9 cellular contexts compared by ENCODE assay signal in the genomic region with DNA sequence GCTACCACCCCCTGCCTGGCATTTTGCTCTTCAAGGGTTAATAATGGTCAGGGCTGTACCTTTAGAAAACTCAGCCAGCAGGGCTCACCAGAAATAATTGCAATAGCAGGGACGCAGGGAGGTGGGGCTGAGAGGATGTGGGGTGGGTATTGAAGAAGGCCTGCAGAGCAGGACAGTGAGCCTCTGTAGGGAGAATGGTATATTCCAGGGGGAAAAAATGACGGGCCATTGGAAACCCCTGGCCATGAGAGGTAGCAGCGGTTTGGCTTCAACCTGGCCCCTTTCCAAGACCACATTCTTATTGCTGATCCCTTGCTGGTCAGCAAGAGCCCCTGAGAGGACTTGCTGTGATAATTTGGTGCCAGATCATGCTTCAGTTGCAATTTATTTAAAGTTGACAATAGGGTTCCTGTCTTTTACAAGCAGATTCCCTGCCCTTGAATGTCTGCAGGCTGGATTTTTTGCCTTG. TPM values are rescaled to one million over a fixed set of nuclear protein-coding genes. Genes with fewer than 3 reads are reported as not detected.
DNase-seq lines count a peak whose midpoint lies in the region; ATAC-seq and TF ChIP-seq lines count a peak whose summit lies in the region.
"Had no signal": no experiment of that assay in that cellular context is flagged by ENCODE, and none has a peak within 500 bp of the region (broad histone marks: within the 10 kb centered on the region; RNA-seq: fewer than 3 reads in every experiment).

No MANE protein-coding gene starts in this region.

- TF ChIP-seq POLR2A in lower leg skin (IDR thresholded peaks at IDR 0.05): no peak

- intact Hi-C loops in left ventricle myocardium superior (cut with micrococcal nuclease) (no loop called here), left cardiac atrium (cut with DNase I) (no loop called here), lower leg skin (cut with DNase I; ENCODE audit: low total_unique reads) (no loop called here)

- H3K4me3 ChIP-seq in choroid plexus epithelial cell (ENCODE audit: low read depth, low read length): no peak overlapping the region
- H3K4me3 ChIP-seq in lower leg skin (ENCODE audit: low read depth, poor library complexity, severe bottlenecking): no peak overlapping the region

- 33 to 36% methylated on average over 3 of the region's 3 CpGs for WGBS in lower leg skin, 2 donors

- TF ChIP-seq CTCF in choroid plexus epithelial cell (conservative IDR thresholded peaks at IDR 0.05; ENCODE audit: low read depth, low read length): no peak
- TF ChIP-seq CTCF in lower leg skin (IDR thresholded peaks at IDR 0.05): no peak

- no peak for DNase-seq in left ventricle myocardium superior
- DNase-seq in left cardiac atrium: no peak
- DNase-seq in NCI-H510A treated with DMSO at 0.1 percent for 48 hours (lab: John Stamatoyannopoulos, UW): peak; percentile 66
- DNase-seq in choroid plexus epithelial cell (ENCODE audit: low read depth): peak; percentile 57
- no peak for DNase-seq in stimulated activated CD4-positive, alpha-beta T cell treated with anti-CD3 and anti-CD28 coated beads, Interleukin-1b, Interleukin-23, amount 100 ng/mL, for 48 hours
- DNase-seq in lower leg skin (ENCODE audit: low spot score in 2 of 2): no peak
- DNase-seq: activated CD8-positive, alpha-beta memory T cell treated with anti-CD3 and anti-CD28 coated beads, Interleukin-2, amount 50 U/mL, for 4 hours had no signal

- ATAC-seq in left ventricle myocardium superior: peak; percentile 62
- no peak for ATAC-seq in left cardiac atrium
- ATAC-seq in HG03442 (IDR thresholded peaks at IDR 0.05; ENCODE audit: unreplicated experiment): no peak
- ATAC-seq in HG03045 (IDR thresholded peaks at IDR 0.05; ENCODE audit: unreplicated experiment): no peak

RNA-seq across cellular contexts. Expression of gene CTNNA1, which starts 36.7 kb away (rescaled TPM):
- total RNA-seq in left ventricle myocardium superior: 296 TPM
- 100 to 1,000 TPM; 259 to 314 TPM for total RNA-seq in left cardiac atrium
- 100 to 1,000 TPM; 223 to 304 (median 263) TPM for total RNA-seq in lower leg skin

Comparison
In these comparisons a context has a peak if more than half of its experiments do, and no peak if none do; other contexts are left out.
1. DNase-seq: peak in NCI-H510A treated with DMSO at 0.1 percent for 48 hours (single experiment) and choroid plexus epithelial cell (single experiment); none in left ventricle myocardium superior (single experiment), left cardiac atrium (single experiment), stimulated activated CD4-positive, alpha-beta T cell treated with anti-CD3 and anti-CD28 coated beads, Interleukin-1b, Interleukin-23, amount 100 ng/mL, for 48 hours (single experiment) and lower leg skin (0 of 2).